8 cellular contexts compared by ENCODE assay signal in genomic region chr2:55049794-55050132, GRCh38. TPM values are rescaled to one million over a fixed set of nuclear protein-coding genes. Genes with fewer than 3 reads are reported as not detected.
DNase-seq lines count a peak whose midpoint lies in the region; ATAC-seq and TF ChIP-seq lines count a peak whose summit lies in the region.

No MANE protein-coding gene starts in this region.

- peak overlapping the region; percentile 100 for H3K4me3 Mint-ChIP-seq in T-helper 17 cell

- H3K27ac Mint-ChIP-seq in T-helper 17 cell: peak overlapping the region; percentile 97

- DNase-seq in heart right ventricle (no peak), left ventricle myocardium superior (no peak), T-helper 17 cell (no peak), retina (no peak), erythroblast (lab: John Stamatoyannopoulos, UW) (no peak)

- intact Hi-C loops in heart right ventricle (cut with DNase I): loop anchor here (1.0 to 10.0 kb wide), 12 partner anchors 32 to 183 kb away; partner anchors contain the start of genes CLHC1 (in 1 of the 10) and RPS27A (in 1 of the 10)
- intact Hi-C loops in left ventricle myocardium superior (cut with micrococcal nuclease): no loop called here

- H3K27me3 Mint-ChIP-seq in T-helper 17 cell: no peaks in the 10 kb centered on the region

- H3K36me3 ChIP-seq in heart right ventricle (no peaks in the 10 kb centered on the region), gastroesophageal sphincter (no peaks in the 10 kb centered on the region), skeletal muscle tissue (ENCODE audit: control insufficient read depth in 3 of 3, insufficient read depth in 3 of 3, low read length in 3 of 3) (no peaks in the 10 kb centered on the region)

- 0 to 1% methylated on average over 39 to 45 of the region's 45 CpGs for WGBS in heart right ventricle, 2 donors
- WGBS in gastroesophageal sphincter (ENCODE audit: low coverage in 1 of 2), 2 donors: 0% methylated on average over 1 of the region's 45 CpGs; no CpG with 5 or more reads in 1 of the 2 donors

- H3K27me3 ChIP-seq in heart right ventricle (no peaks in the 10 kb centered on the region), gastroesophageal sphincter (no peaks in the 10 kb centered on the region), skeletal muscle tissue (ENCODE audit: control insufficient read depth in 3 of 3, insufficient read depth in 3 of 3, low read length in 3 of 3) (no peaks in the 10 kb centered on the region)

- H3K4me1 ChIP-seq in heart right ventricle (peaks cover 0 to 58% (median 39%) of the 10 kb centered on the region in 9 donors), gastroesophageal sphincter (peaks cover 0 to 53% (median 6%) of the 10 kb centered on the region in 3 donors), skeletal muscle tissue (ENCODE audit: control insufficient read depth in 3 of 3, insufficient read depth in 3 of 3, low read length in 3 of 3) (peaks cover 7 to 23% (median 23%) of the 10 kb centered on the region in 3 donors)

- H3K27ac ChIP-seq in heart right ventricle (peak overlapping the region; percentile 90 to 99 (median 98)), gastroesophageal sphincter (peak overlapping the region; percentile 90 to 99 (median 98)), skeletal muscle tissue (ENCODE audit: low read depth, low read length) (peak overlapping the region; percentile 93)

- no peak for TF ChIP-seq CTCF in heart right ventricle (IDR thresholded peaks at IDR 0.05)
- no peak for TF ChIP-seq CTCF in gastroesophageal sphincter (IDR thresholded peaks at IDR 0.05)

- ATAC-seq in heart right ventricle (no peak), left ventricle myocardium superior (no peak), T-helper 17 cell (no peak), gastroesophageal sphincter (no peak), HG02852 (IDR thresholded peaks at IDR 0.05; ENCODE audit: unreplicated experiment) (no peak)

- peak overlapping the region; percentile 78 to 91 (median 87) for H3K9ac ChIP-seq in skeletal muscle tissue (ENCODE audit: low read depth in 1 of 3, low read length in 3 of 3)

- H3K4me3 ChIP-seq in heart right ventricle (peak overlapping the region; percentile 73 to 91 (median 84)), gastroesophageal sphincter (peak overlapping the region; percentile 79 to 92), skeletal muscle tissue (ENCODE audit: low read length in 3 of 3) (peak overlapping the region; percentile 86 to 90 (median 90))

- H3K9me3 ChIP-seq in heart right ventricle (no peaks in the 10 kb centered on the region), T-helper 17 cell (ENCODE audit: control insufficient read depth, low read length, poor library complexity, severe bottlenecking) (no peaks in the 10 kb centered on the region), gastroesophageal sphincter (no peaks in the 10 kb centered on the region), skeletal muscle tissue (ENCODE audit: control insufficient read depth in 3 of 3, low read length in 3 of 3) (no peaks in the 10 kb centered on the region)

- H3K4me1 Mint-ChIP-seq in T-helper 17 cell: peaks cover 55% of the 10 kb centered on the region

- TF ChIP-seq POLR2A in gastroesophageal sphincter (IDR thresholded peaks at IDR 0.05): no peak
- TF ChIP-seq POLR2A in erythroblast (IDR thresholded peaks at IDR 0.05; ENCODE audit: low read length): no peak

- H3K36me3 Mint-ChIP-seq in T-helper 17 cell (ENCODE audit: low read depth): peaks cover 5% of the 10 kb centered on the region

- no peak for TF ChIP-seq EP300 in gastroesophageal sphincter (IDR thresholded peaks at IDR 0.05)

RNA-seq across cellular contexts. Expression of gene RTN4, which starts 0.5 kb away (rescaled TPM):
- total RNA-seq in heart right ventricle: 100 to 1,000 TPM in 5 of 10 donors, 10 to 100 TPM in 5; 40.6 to 163 (median 95.3) TPM
- polyA plus RNA-seq in heart right ventricle: 100 to 1,000 TPM in 1 of 2 donors, 10 to 100 TPM in 1; 82.8 to 126 TPM
- 43.5 TPM for total RNA-seq in left ventricle myocardium superior
- total RNA-seq in T-helper 17 cell: 100 to 1,000 TPM in 1 of 2 donors, 10 to 100 TPM in 1; 92.7 to 114 TPM
- total RNA-seq in gastroesophageal sphincter: 100 to 1,000 TPM; 216 to 304 (median 228) TPM
- total RNA-seq in skeletal muscle tissue: 414 TPM
